In the genomic region with DNA sequence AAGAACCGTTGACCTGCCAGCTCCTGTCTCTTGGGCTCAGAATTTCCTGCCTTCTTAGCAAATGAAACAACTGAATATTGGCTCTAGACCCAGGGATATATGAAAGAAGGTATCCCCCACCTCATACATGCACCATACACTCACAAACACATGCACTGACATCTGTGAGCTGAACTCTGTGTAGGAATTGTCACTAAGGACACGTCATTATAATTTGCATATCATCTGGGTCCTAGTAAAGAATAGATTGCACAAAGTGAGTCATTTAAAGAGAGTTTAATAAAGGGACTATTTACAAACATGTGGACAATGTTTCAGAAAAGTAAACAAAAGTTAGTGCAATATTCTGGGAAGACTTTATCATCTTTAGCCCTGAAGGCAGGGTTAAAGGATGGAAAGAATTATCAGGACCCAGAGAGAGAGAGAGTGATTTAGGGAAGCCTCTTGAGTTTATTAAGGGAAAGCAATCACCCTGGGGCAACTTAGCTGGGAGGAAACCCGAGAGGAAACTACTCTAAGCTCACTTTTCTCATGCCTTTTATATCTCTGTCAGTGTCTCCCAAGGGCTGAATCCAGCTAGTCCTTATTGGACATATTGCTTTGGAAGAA, we compare ENCODE assay signal across 18 cellular contexts.
"Had no signal": no experiment of that assay in that cellular context is flagged by ENCODE, and none has a peak within 500 bp of the region (broad histone marks: within the 10 kb centered on the region; RNA-seq: fewer than 3 reads in every experiment).

No MANE protein-coding gene starts in this region.

- H3K27ac ChIP-seq: breast epithelium, psoas muscle, right lobe of liver, spleen, transverse colon, WERI-Rb-1 had no signal

- DNase-seq: activated CD4-positive, alpha-beta memory T cell treated with anti-CD3 and anti-CD28 coated beads, Interleukin-2, amount 10 ng/mL, durations not matched to agents 7 days and 5 days; activated CD4-positive, alpha-beta T cell treated with anti-CD3 and anti-CD28 coated beads for 36 hours; activated gamma-delta T cell; activated naive CD8-positive, alpha-beta T cell treated with anti-CD3 and anti-CD28 coated beads for 36 hours; activated T-cell treated with anti-CD3 and anti-CD28 coated beads, Interleukin-2, amount 50 U/mL, for 48 hours; anterior cingulate cortex; immature natural killer cell; left colon; occipital lobe; psoas muscle; right lobe of liver; spleen; stimulated activated CD4-positive, alpha-beta T cell treated with anti-CD3 and anti-CD28 coated beads, Interleukin-1b, Interleukin-23, amount 100 ng/mL, for 48 hours; substantia nigra; transverse colon; WERI-Rb-1 had no signal

- H3K36me3 ChIP-seq: breast epithelium, right lobe of liver, spleen, transverse colon, WERI-Rb-1 had no signal

- H3K27me3 ChIP-seq: breast epithelium, right lobe of liver, spleen, transverse colon had no signal

- H3K4me3 ChIP-seq: breast epithelium, psoas muscle, right lobe of liver, spleen, transverse colon had no signal

- H3K4me1 ChIP-seq: breast epithelium, psoas muscle, right lobe of liver, spleen, transverse colon had no signal

- ATAC-seq: activated CD4-positive, alpha-beta T cell treated with anti-CD3 and anti-CD28 coated beads for 36 hours; left colon; psoas muscle; right lobe of liver; stimulated activated memory B cell treated with anti-CD40 and anti-IgM and Interleukin-4, amounts not matched to agents 10 μg/mL and 1 μg/mL and 100 μg/mL, for 72 hours had no signal

- H3K9me3 ChIP-seq: breast epithelium, psoas muscle, right lobe of liver, spleen, transverse colon had no signal
